1 cellular context compared by ENCODE assay signal in the genomic region with DNA sequence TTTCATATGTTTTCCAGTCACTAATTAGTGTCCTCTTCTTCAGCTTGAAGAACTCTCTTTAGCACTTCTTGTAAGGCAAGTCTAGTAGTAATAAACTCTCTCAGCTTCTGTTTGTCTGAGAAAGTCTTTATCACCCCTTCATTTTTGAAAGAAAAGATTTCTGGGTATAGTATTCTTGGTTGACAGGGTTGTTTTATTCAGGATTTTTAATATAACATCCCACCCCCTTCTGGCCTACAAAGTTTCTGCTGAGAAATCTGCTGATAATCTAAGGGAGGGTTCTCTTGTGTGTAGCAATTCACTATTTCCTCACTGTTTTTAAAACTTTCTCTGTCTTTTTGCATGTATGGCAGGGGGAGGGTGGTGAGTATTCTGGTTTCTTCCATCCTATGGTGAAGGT.
TF ChIP-seq lines count a peak whose summit lies in the region.

No MANE protein-coding gene starts in this region.

TF ChIP-seq in HepG2, 621 proteins besides CTCF, POLR2A, EP300 and RAD21:
- TF ChIP-seq, protein P1, sequence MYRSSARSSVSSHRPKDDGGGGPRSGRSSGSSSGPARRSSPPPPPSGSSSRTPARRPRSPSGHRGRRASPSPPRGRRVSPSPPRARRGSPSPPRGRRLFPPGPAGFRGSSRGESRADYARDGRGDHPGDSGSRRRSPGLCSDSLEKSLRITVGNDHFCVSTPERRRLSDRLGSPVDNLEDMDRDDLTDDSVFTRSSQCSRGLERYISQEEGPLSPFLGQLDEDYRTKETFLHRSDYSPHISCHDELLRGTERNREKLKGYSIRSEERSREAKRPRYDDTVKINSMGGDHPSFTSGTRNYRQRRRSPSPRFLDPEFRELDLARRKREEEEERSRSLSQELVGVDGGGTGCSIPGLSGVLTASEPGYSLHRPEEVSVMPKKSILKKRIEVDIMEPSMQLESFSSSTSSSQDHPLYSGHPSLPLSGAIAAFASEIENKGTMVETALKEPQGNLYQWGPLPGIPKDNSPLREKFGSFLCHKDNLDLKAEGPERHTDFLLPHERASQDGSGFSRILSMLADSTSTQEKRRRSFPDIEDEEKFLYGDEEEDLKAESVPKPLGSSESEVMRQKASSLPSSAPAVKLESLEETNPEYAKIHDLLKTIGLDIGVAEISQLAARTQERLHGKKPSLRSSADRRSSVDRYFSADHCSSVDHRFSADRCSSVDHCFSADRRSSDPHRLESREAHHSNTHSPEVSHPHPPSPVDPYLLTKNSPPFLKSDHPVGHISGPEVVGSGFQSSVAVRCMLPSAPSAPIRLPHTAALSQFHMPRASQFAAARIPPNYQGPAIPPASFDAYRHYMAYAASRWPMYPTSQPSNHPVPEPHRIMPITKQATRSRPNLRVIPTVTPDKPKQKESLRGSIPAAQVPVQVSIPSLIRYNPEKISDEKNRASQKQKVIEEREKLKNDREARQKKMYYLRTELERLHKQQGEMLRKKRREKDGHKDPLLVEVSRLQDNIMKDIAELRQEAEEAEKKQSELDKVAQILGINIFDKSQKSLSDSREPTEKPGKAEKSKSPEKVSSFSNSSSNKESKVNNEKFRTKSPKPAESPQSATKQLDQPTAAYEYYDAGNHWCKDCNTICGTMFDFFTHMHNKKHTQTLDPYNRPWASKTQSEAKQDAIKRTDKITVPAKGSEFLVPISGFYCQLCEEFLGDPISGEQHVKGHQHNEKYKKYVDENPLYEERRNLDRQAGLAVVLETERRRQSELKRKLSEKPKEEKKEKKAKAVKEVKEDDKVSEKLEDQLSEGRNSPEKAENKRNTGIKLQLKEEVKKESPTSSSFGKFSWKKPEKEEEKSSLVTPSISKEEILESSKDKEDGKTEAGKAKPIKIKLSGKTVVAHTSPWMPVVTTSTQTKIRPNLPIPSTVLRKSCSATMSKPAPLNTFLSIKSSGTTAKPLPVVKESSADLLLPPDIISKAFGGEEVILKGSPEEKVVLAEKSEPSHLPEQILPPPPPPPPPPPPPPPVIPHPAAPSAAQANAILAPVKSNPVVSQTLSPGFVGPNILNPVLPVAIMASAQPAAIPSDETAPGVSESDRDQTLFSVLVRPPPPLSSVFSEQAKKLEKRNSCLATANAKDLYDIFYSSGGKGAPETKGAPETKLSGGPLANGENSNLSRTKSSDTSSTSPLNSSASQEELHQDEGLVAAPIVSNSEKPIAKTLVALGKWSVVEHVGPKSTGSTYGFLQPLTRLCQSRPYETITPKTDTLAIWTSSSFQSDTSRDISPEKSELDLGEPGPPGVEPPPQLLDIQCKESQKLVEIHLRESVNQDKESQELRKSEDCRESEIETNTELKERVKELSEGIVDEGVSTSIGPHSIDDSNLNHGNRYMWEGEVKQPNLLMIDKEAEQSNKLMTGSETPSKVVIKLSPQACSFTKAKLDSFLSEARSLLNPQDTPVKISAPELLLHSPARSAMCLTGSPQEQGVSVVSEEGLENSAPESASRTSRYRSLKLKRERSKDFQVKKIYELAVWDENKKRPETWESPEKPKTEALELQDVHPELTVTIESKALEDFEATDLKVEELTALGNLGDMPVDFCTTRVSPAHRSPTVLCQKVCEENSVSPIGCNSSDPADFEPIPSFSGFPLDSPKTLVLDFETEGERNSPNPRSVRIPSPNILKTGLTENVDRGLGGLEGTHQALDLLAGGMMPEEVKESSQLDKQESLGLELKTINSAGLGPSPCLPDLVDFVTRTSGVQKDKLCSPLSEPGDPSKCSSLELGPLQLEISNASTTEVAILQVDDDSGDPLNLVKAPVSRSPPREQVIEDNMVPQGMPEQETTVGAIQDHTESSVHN (CRISPR knock-in tag; IDR thresholded peaks at IDR 0.05): no peak
- peak; percentile 79; the same call in 1 of the 2 replicates for TF ChIP-seq ZNF136 (CRISPR knock-in tag; IDR thresholded peaks at IDR 0.05; ENCODE audit: low read depth)
